In the genomic region with DNA sequence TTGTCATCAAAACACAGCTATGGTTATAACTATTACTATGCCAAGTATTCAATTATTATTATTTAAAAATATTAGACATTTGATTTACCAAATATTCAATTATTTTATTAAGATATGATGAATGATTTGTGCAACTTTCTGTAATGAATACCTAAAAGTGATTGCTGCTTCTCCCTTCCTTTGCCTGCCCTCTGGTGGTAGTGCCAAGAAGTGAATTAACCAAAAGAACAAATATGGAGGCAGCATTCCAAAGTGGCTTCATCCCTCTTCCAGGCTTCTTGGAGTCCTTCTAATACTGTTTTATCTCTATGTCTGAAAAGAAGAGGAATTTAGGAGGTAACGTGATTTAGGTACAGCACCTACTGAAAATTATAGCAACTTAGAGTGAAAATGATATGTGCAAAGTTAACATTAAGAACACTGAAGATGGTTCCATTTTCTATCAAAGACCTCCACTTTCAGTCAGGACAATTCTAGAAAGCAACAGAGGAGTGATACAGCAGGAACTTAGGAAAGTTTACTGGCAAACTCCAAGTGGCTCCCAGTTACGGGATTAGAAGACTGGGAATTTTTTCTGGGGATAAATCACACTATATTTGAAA, we compare ENCODE assay signal across 1 cellular context.
TF ChIP-seq lines count a peak whose summit lies in the region.

No MANE protein-coding gene starts in this region.

TF ChIP-seq in H1, 55 proteins besides CTCF, POLR2A, EP300 and RAD21:
- 0 out of 2 replicates have a peak, but pooled peaks have one; percentile 25 for TF ChIP-seq TEAD4 (IDR thresholded peaks at IDR 0.05; ENCODE audit: low read depth, low read length)
- TF ChIP-seq, protein P1, sequence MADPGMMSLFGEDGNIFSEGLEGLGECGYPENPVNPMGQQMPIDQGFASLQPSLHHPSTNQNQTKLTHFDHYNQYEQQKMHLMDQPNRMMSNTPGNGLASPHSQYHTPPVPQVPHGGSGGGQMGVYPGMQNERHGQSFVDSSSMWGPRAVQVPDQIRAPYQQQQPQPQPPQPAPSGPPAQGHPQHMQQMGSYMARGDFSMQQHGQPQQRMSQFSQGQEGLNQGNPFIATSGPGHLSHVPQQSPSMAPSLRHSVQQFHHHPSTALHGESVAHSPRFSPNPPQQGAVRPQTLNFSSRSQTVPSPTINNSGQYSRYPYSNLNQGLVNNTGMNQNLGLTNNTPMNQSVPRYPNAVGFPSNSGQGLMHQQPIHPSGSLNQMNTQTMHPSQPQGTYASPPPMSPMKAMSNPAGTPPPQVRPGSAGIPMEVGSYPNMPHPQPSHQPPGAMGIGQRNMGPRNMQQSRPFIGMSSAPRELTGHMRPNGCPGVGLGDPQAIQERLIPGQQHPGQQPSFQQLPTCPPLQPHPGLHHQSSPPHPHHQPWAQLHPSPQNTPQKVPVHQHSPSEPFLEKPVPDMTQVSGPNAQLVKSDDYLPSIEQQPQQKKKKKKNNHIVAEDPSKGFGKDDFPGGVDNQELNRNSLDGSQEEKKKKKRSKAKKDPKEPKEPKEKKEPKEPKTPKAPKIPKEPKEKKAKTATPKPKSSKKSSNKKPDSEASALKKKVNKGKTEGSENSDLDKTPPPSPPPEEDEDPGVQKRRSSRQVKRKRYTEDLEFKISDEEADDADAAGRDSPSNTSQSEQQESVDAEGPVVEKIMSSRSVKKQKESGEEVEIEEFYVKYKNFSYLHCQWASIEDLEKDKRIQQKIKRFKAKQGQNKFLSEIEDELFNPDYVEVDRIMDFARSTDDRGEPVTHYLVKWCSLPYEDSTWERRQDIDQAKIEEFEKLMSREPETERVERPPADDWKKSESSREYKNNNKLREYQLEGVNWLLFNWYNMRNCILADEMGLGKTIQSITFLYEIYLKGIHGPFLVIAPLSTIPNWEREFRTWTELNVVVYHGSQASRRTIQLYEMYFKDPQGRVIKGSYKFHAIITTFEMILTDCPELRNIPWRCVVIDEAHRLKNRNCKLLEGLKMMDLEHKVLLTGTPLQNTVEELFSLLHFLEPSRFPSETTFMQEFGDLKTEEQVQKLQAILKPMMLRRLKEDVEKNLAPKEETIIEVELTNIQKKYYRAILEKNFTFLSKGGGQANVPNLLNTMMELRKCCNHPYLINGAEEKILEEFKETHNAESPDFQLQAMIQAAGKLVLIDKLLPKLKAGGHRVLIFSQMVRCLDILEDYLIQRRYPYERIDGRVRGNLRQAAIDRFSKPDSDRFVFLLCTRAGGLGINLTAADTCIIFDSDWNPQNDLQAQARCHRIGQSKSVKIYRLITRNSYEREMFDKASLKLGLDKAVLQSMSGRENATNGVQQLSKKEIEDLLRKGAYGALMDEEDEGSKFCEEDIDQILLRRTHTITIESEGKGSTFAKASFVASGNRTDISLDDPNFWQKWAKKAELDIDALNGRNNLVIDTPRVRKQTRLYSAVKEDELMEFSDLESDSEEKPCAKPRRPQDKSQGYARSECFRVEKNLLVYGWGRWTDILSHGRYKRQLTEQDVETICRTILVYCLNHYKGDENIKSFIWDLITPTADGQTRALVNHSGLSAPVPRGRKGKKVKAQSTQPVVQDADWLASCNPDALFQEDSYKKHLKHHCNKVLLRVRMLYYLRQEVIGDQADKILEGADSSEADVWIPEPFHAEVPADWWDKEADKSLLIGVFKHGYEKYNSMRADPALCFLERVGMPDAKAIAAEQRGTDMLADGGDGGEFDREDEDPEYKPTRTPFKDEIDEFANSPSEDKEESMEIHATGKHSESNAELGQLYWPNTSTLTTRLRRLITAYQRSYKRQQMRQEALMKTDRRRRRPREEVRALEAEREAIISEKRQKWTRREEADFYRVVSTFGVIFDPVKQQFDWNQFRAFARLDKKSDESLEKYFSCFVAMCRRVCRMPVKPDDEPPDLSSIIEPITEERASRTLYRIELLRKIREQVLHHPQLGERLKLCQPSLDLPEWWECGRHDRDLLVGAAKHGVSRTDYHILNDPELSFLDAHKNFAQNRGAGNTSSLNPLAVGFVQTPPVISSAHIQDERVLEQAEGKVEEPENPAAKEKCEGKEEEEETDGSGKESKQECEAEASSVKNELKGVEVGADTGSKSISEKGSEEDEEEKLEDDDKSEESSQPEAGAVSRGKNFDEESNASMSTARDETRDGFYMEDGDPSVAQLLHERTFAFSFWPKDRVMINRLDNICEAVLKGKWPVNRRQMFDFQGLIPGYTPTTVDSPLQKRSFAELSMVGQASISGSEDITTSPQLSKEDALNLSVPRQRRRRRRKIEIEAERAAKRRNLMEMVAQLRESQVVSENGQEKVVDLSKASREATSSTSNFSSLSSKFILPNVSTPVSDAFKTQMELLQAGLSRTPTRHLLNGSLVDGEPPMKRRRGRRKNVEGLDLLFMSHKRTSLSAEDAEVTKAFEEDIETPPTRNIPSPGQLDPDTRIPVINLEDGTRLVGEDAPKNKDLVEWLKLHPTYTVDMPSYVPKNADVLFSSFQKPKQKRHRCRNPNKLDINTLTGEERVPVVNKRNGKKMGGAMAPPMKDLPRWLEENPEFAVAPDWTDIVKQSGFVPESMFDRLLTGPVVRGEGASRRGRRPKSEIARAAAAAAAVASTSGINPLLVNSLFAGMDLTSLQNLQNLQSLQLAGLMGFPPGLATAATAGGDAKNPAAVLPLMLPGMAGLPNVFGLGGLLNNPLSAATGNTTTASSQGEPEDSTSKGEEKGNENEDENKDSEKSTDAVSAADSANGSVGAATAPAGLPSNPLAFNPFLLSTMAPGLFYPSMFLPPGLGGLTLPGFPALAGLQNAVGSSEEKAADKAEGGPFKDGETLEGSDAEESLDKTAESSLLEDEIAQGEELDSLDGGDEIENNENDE (IDR thresholded peaks at IDR 0.05; ENCODE audit: insufficient replicate concordance, low read length): no peak
- peak; percentile 76 for TF ChIP-seq YY1 (IDR thresholded peaks at IDR 0.05; ENCODE audit: low read depth, low read length)
